In the genomic region with DNA sequence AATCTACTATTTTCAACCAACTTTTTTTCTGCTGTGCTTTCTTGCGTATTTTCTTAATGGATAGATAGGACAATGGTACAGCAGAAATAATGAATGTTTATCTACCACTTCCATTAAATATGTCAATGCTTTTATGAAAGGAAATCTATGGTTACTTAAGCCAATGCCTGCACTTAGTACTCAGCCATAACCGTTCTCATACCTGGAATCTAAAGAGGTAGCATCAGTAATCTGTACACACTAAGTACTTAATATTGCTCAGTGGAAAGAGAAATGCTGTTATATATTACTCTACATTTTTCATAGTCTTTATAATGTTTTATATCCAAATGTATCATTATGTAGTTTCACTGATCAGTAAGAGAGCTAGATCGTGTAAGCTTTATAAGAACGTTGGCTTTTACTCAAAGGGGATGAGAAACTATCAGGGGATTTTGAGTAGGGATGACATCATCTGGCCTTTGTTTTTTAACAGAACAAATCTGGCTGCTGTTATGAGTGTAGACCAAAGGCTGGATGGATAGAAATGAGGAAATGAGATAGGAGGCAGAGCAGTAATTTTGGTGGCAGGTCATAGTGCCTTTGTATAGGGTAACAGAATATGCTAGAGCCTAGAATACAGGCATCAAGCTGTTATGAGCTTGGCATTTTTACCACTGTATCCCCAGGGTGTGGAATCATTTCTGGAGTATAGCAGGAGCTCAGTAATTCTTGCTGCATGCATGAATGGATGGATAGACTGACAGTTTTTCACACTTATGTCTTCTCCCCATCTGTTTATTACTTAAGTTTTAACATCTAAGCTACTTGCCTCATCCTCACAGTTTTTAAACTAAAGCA, we compare ENCODE assay signal across 12 cellular contexts. TPM values are rescaled to one million over a fixed set of nuclear protein-coding genes. Genes with fewer than 3 reads are reported as not detected.
DNase-seq lines count a peak whose midpoint lies in the region; ATAC-seq, FAIRE-seq and TF ChIP-seq lines count a peak whose summit lies in the region.
"Had no signal": no experiment of that assay in that cellular context is flagged by ENCODE, and none has a peak within 500 bp of the region (broad histone marks: within the 10 kb centered on the region; RNA-seq: fewer than 3 reads in every experiment).

No MANE protein-coding gene starts in this region.

- H3K79me2 ChIP-seq in mammary epithelial cell (ENCODE audit: insufficient read depth, low read length): no peaks in the 10 kb centered on the region

- TF ChIP-seq POLR2A in stomach (IDR thresholded peaks at IDR 0.05): no peak

- peaks cover 4% of the 10 kb centered on the region for H3K36me3 Mint-ChIP-seq in MCF 10A (ENCODE audit: insufficient read depth, unreplicated experiment)

- POLR2A ChIA-PET in MCF 10A (lab: Yijun Ruan, JAX): no interaction called here

- BruUV-seq in mammary epithelial cell (replicated peaks; lab: Mats Ljungman, UMichigan) (no TSS peak), MCF 10A (replicated peaks; lab: Mats Ljungman, UMichigan) (no TSS peak)

- DNase-seq in mammary epithelial cell: peak; percentile 28
- no peak for DNase-seq in MCF 10A (ENCODE audit: unreplicated experiment)
- DNase-seq in head of caudate nucleus: no peak
- DNase-seq in NCI-H187 treated with DMSO at 0.1 percent for 48 hours (lab: John Stamatoyannopoulos, UW): no peak
- DNase-seq in urothelium cell line (ENCODE audit: low spot score): no peak
- DNase-seq in stomach: no peak
- DNase-seq: NCI-H1048 had no signal

- no peaks in the 10 kb centered on the region for H4K20me1 ChIP-seq in mammary epithelial cell (ENCODE audit: insufficient read depth, low read length)

- H3K27ac ChIP-seq in mammary epithelial cell (ENCODE audit: insufficient read depth, low read depth, low read length) (no peak overlapping the region), stomach (no peak overlapping the region)
- H3K27ac ChIP-seq: SK-N-MC had no signal

- TF ChIP-seq EP300 in stomach (IDR thresholded peaks at IDR 0.05): no peak

- TF ChIP-seq CTCF in mammary epithelial cell (conservative IDR thresholded peaks at IDR 0.05 in 1 of 2, IDR thresholded peaks at IDR 0.05 in 1 of 2; ENCODE audit: extremely low read depth in 1 of 2, insufficient read depth in 1 of 2, low read depth in 1 of 2, low read length in 2 of 2) (no peak), MCF 10A (IDR thresholded peaks at IDR 0.05; ENCODE audit: unreplicated experiment) (no peak), stomach (IDR thresholded peaks at IDR 0.05) (no peak)

- H3K4me1 ChIP-seq in mammary epithelial cell (ENCODE audit: insufficient read depth, low read length) (no peaks in the 10 kb centered on the region), stomach (no peaks in the 10 kb centered on the region)

- H3K4me3 ChIP-seq in mammary epithelial cell (replicated peaks in 1 of 3; ENCODE audit: insufficient read depth in 1 of 3, low read depth in 2 of 3, low read length in 3 of 3) (no peak overlapping the region), stomach (no peak overlapping the region)
- H3K4me3 ChIP-seq: SK-N-MC had no signal

- intact Hi-C loops in mammary epithelial cell (cut with micrococcal nuclease): loop anchor here (10.0 kb wide), 1 partner anchor 164 kb away; no protein-coding TSS in a partner anchor
- intact Hi-C loops in MCF 10A (cut with micrococcal nuclease): no loop called here
- intact Hi-C loops in head of caudate nucleus (cut with DNase I): no loop called here
- intact Hi-C loops in stomach (cut with DNase I; ENCODE audit: low total_unique reads): no loop called here

- no peaks in the 10 kb centered on the region for H3K27me3 Mint-ChIP-seq in MCF 10A (ENCODE audit: insufficient read depth, unreplicated experiment)

- no peak overlapping the region for H3K4me2 ChIP-seq in mammary epithelial cell (ENCODE audit: insufficient read depth, low read depth, low read length)

- H3K9me3 Mint-ChIP-seq in MCF 10A (ENCODE audit: unreplicated experiment): peaks cover 22% of the 10 kb centered on the region

- FAIRE-seq in urothelium cell line (lab: Jason Lieb, UNC): no peak
- FAIRE-seq: endometrium, GM18507 had no signal

- ATAC-seq in HG02759 (IDR thresholded peaks at IDR 0.05; ENCODE audit: unreplicated experiment) (peak; percentile 99), HG03575 (IDR thresholded peaks at IDR 0.05; ENCODE audit: extremely low read depth, insufficient number of reproducible peaks, low FRiP score, unreplicated experiment) (peak; percentile 100)

- no peak overlapping the region for H3K4me3 Mint-ChIP-seq in MCF 10A (ENCODE audit: unreplicated experiment)

- H3K4me1 Mint-ChIP-seq in MCF 10A (ENCODE audit: insufficient read depth, unreplicated experiment): no peaks in the 10 kb centered on the region

- H3K36me3 ChIP-seq in mammary epithelial cell (ENCODE audit: insufficient read depth, low read length) (no peaks in the 10 kb centered on the region), stomach (no peaks in the 10 kb centered on the region)

- H3K9me3 ChIP-seq in mammary epithelial cell (replicated peaks; ENCODE audit: insufficient read depth, low read length) (no peaks in the 10 kb centered on the region), stomach (no peaks in the 10 kb centered on the region)

- H2AFZ ChIP-seq in mammary epithelial cell (ENCODE audit: low read depth, low read length): no peak overlapping the region

- CTCF ChIA-PET in mammary epithelial cell (lab: Charles Lee; ENCODE audit: low non-redundant PET): no interaction called here
- CTCF ChIA-PET in MCF 10A (lab: Yijun Ruan, JAX): interaction anchor here (0.5 kb wide), 1 partner anchor 217 kb away, joined by 3 read pairs; no protein-coding TSS in a partner anchor

- dilution Hi-C loops in mammary epithelial cell (cut with HindIII; ENCODE audit: low sequenced_read_pairs): no loop called here

- 45% methylated on average over 4 of the region's 4 CpGs for WGBS in mammary epithelial cell (ENCODE audit: low coverage, missing lambda C conversion rate)
- WGBS in stomach, 5 donors: 66 to 79% (median 77%) methylated on average over 4 of the region's 4 CpGs

- H3K9ac ChIP-seq in mammary epithelial cell (ENCODE audit: insufficient read depth, low read length): no peak overlapping the region

- H3K27me3 ChIP-seq in mammary epithelial cell (ENCODE audit: insufficient read depth, low read length) (no peaks in the 10 kb centered on the region), stomach (no peaks in the 10 kb centered on the region)

- in situ Hi-C loops in mammary epithelial cell (cut with MboI; ENCODE audit: low sequenced_read_pairs in 2 of 2): no loop called here

- no peak overlapping the region for H3K27ac Mint-ChIP-seq in MCF 10A (ENCODE audit: low read depth, unreplicated experiment)

RNA-seq across cellular contexts. Expression of a gene that starts 34.0 kb away (rescaled TPM):
- total RNA-seq in mammary epithelial cell: 1 to 10 TPM; 7.7 to 8.5 TPM
- polyA plus RNA-seq in mammary epithelial cell: 9.3 TPM
- 7.3 TPM for polyA minus RNA-seq in mammary epithelial cell
- 3.9 and 9.5 TPM in 2 replicates for total RNA-seq in MCF 10A (2022)
- 10 to 100 TPM in 2 of 5 donors, 1 to 10 TPM in 2, under 1 TPM in 1; 0.58 to 16.5 (median 2.9) TPM for total RNA-seq in stomach
- polyA plus RNA-seq in stomach: 1 to 10 TPM in 1 of 3 donors, under 1 TPM in 2; 0.31 to 1.9 (median 0.98) TPM
